Comparison of ENCODE assay signal across 22 cellular contexts in genomic region chr2:140943867-140944266, GRCh38.
DNase-seq lines count a peak whose midpoint lies in the region; ATAC-seq and TF ChIP-seq lines count a peak whose summit lies in the region.
"Had no signal": no experiment of that assay in that cellular context is flagged by ENCODE, and none has a peak within 500 bp of the region (broad histone marks: within the 10 kb centered on the region; RNA-seq: fewer than 3 reads in every experiment).

No MANE protein-coding gene starts in this region.

- H3K4me3 ChIP-seq in DND-41 (ENCODE audit: low read depth in 1 of 2, low read length in 2 of 2) (no peak overlapping the region), esophagus muscularis mucosa (no peak overlapping the region)
- H3K4me3 ChIP-seq: GM12878, GM23248, HAP-1, SJCRH30 had no signal

- peaks cover 15% of the 10 kb centered on the region for H3K4me1 Mint-ChIP-seq in WTC11
- no peaks in the 10 kb centered on the region for H3K4me1 Mint-ChIP-seq in type B pancreatic cell (ENCODE audit: unreplicated experiment)
- H3K4me1 Mint-ChIP-seq: CD4-positive, CD25-positive, alpha-beta regulatory T cell had no signal

- POLR2A ChIA-PET in WTC11 (lab: Charles Lee), result no interaction called here

- H3K36me3 Mint-ChIP-seq in WTC11 (no peaks in the 10 kb centered on the region), type B pancreatic cell (no peaks in the 10 kb centered on the region)
- H3K36me3 Mint-ChIP-seq: CD4-positive, CD25-positive, alpha-beta regulatory T cell had no signal

- DNase-seq in DND-41, result no peak
- DNase-seq in WTC11 (ENCODE audit: low spot score), result no peak
- no peak for DNase-seq in foreskin keratinocyte
- DNase-seq in type B pancreatic cell (ENCODE audit: extremely low spot score, unreplicated experiment), result no peak
- no peak for DNase-seq in NCI-H510A (lab: John Stamatoyannopoulos, UW)
- no peak for DNase-seq in esophagus muscularis mucosa (ENCODE audit: extremely low spot score)
- DNase-seq in GM19240 (ENCODE audit: insufficient read length, low spot score), result no peak
- DNase-seq: ACHN; CD4-positive, CD25-positive, alpha-beta regulatory T cell; DMS79 treated with DMSO at 0.1 percent for 48 hours; GM23248; KG1; NCI-H1092 treated with DMSO at 0.1 percent for 48 hours; NCI-H1436 treated with DMSO at 0.1 percent for 48 hours; NCI-H2029; NCI-H2227 treated with DMSO at 0.1 percent for 48 hours; NCI-H510A treated with DMSO at 0.1 percent for 48 hours; NCI-H748 treated with DMSO at 0.1 percent for 48 hours; SJCRH30 had no signal

- H2AFZ ChIP-seq in DND-41 (ENCODE audit: low read depth, low read length), result no peak overlapping the region
- H2AFZ ChIP-seq: GM23248 had no signal

- H3K9me3 Mint-ChIP-seq in WTC11 (peaks cover 9% of the 10 kb centered on the region), type B pancreatic cell (no peaks in the 10 kb centered on the region)

- H3K4me1 ChIP-seq in DND-41 (ENCODE audit: insufficient read depth, low read length) (no peaks in the 10 kb centered on the region), foreskin keratinocyte (no peaks in the 10 kb centered on the region), esophagus muscularis mucosa (no peaks in the 10 kb centered on the region)
- H3K4me1 ChIP-seq: SJCRH30 had no signal

- no peaks in the 10 kb centered on the region for H3K79me2 ChIP-seq in DND-41 (ENCODE audit: insufficient read depth, low read length)

- H3K4me2 ChIP-seq in DND-41 (ENCODE audit: insufficient read depth, low read length), result no peak overlapping the region

- intact Hi-C loops in esophagus muscularis mucosa (cut with DNase I), result no loop called here

- no peak overlapping the region for H3K9ac ChIP-seq in DND-41 (ENCODE audit: low read depth, low read length)
- H3K9ac ChIP-seq: GM23248 had no signal

- CTCF ChIA-PET in WTC11 (lab: Charles Lee), result no interaction called here

- TF ChIP-seq EP300 in esophagus muscularis mucosa (IDR thresholded peaks at IDR 0.05), result no peak

- no peak overlapping the region for H3K27ac ChIP-seq in DND-41 (ENCODE audit: low read length)
- no peak overlapping the region for H3K27ac ChIP-seq in foreskin keratinocyte
- H3K27ac ChIP-seq in esophagus muscularis mucosa (replicated peaks in 1 of 4), result no peak overlapping the region
- H3K27ac ChIP-seq: GM23248, HL-60, SJCRH30 had no signal

- TF ChIP-seq POLR2A in esophagus muscularis mucosa (IDR thresholded peaks at IDR 0.05; ENCODE audit: low read depth), result no peak

- no peak for ATAC-seq in DND-41 (ENCODE audit: insufficient read depth, low read depth)
- peak; percentile 58 for ATAC-seq in WTC11
- peak; percentile 46 for ATAC-seq in foreskin keratinocyte
- ATAC-seq: GM12878 had no signal

- TF ChIP-seq CTCF in DND-41 (IDR thresholded peaks at IDR 0.05; ENCODE audit: borderline replicate concordance, extremely low read depth, low read length, poor library complexity, severe bottlenecking) (peak; percentile 22), WTC11 (IDR thresholded peaks at IDR 0.05) (0 out of 2 replicates have a peak, but pooled peaks have one; percentile 16), foreskin keratinocyte (conservative IDR thresholded peaks at IDR 0.05) (peak; percentile 13), type B pancreatic cell (conservative IDR thresholded peaks at IDR 0.05) (peak; percentile 58), esophagus muscularis mucosa (IDR thresholded peaks at IDR 0.05) (no peak)

- H4K20me1 ChIP-seq in DND-41 (ENCODE audit: insufficient read depth, low read length), result no peaks in the 10 kb centered on the region

- no peak overlapping the region for H3K4me3 Mint-ChIP-seq in WTC11
- H3K4me3 Mint-ChIP-seq in type B pancreatic cell, result no peak overlapping the region
- H3K4me3 Mint-ChIP-seq: CD4-positive, CD25-positive, alpha-beta regulatory T cell had no signal

- H3K27me3 ChIP-seq in DND-41 (ENCODE audit: insufficient read depth, low read length, poor library complexity) (no peaks in the 10 kb centered on the region), foreskin keratinocyte (no peaks in the 10 kb centered on the region), esophagus muscularis mucosa (no peaks in the 10 kb centered on the region)
- H3K27me3 ChIP-seq: SJCRH30 had no signal

- no peaks in the 10 kb centered on the region for H3K9me3 ChIP-seq in DND-41 (ENCODE audit: insufficient read depth, low read length, severe bottlenecking)
- H3K9me3 ChIP-seq in esophagus muscularis mucosa, result no peaks in the 10 kb centered on the region
- H3K9me3 ChIP-seq: HAP-1, SJCRH30 had no signal

- H3K27me3 Mint-ChIP-seq in WTC11 (ENCODE audit: low read depth), result no peaks in the 10 kb centered on the region
- no peaks in the 10 kb centered on the region for H3K27me3 Mint-ChIP-seq in type B pancreatic cell
- H3K27me3 Mint-ChIP-seq: CD4-positive, CD25-positive, alpha-beta regulatory T cell had no signal

- no peak overlapping the region for H3K27ac Mint-ChIP-seq in WTC11
- no peak overlapping the region for H3K27ac Mint-ChIP-seq in type B pancreatic cell
- H3K27ac Mint-ChIP-seq: CD4-positive, CD25-positive, alpha-beta regulatory T cell had no signal

- no peaks in the 10 kb centered on the region for H3K36me3 ChIP-seq in DND-41 (ENCODE audit: insufficient read depth, low read length)
- H3K36me3 ChIP-seq in esophagus muscularis mucosa, result no peaks in the 10 kb centered on the region
- H3K36me3 ChIP-seq: HAP-1, SJCRH30 had no signal

TF ChIP-seq in WTC11, 78 proteins besides CTCF, POLR2A, EP300 and RAD21 (continues in another document):
- TF ChIP-seq ZNF512 (CRISPR knock-in tag; IDR thresholded peaks at IDR 0.05; ENCODE audit: borderline replicate concordance), result no peak
- TF ChIP-seq FOXK1 (CRISPR knock-in tag; IDR thresholded peaks at IDR 0.05), result no peak
- no peak for TF ChIP-seq ATF1 (CRISPR knock-in tag; IDR thresholded peaks at IDR 0.05)
- TF ChIP-seq NFYB (CRISPR knock-in tag; conservative IDR thresholded peaks at IDR 0.05; ENCODE audit: low read depth), result no peak
- TF ChIP-seq, protein P1, sequence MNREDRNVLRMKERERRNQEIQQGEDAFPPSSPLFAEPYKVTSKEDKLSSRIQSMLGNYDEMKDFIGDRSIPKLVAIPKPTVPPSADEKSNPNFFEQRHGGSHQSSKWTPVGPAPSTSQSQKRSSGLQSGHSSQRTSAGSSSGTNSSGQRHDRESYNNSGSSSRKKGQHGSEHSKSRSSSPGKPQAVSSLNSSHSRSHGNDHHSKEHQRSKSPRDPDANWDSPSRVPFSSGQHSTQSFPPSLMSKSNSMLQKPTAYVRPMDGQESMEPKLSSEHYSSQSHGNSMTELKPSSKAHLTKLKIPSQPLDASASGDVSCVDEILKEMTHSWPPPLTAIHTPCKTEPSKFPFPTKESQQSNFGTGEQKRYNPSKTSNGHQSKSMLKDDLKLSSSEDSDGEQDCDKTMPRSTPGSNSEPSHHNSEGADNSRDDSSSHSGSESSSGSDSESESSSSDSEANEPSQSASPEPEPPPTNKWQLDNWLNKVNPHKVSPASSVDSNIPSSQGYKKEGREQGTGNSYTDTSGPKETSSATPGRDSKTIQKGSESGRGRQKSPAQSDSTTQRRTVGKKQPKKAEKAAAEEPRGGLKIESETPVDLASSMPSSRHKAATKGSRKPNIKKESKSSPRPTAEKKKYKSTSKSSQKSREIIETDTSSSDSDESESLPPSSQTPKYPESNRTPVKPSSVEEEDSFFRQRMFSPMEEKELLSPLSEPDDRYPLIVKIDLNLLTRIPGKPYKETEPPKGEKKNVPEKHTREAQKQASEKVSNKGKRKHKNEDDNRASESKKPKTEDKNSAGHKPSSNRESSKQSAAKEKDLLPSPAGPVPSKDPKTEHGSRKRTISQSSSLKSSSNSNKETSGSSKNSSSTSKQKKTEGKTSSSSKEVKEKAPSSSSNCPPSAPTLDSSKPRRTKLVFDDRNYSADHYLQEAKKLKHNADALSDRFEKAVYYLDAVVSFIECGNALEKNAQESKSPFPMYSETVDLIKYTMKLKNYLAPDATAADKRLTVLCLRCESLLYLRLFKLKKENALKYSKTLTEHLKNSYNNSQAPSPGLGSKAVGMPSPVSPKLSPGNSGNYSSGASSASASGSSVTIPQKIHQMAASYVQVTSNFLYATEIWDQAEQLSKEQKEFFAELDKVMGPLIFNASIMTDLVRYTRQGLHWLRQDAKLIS (CRISPR knock-in tag; IDR thresholded peaks at IDR 0.05; ENCODE audit: borderline replicate concordance), result no peak
- TF ChIP-seq, protein P2, sequence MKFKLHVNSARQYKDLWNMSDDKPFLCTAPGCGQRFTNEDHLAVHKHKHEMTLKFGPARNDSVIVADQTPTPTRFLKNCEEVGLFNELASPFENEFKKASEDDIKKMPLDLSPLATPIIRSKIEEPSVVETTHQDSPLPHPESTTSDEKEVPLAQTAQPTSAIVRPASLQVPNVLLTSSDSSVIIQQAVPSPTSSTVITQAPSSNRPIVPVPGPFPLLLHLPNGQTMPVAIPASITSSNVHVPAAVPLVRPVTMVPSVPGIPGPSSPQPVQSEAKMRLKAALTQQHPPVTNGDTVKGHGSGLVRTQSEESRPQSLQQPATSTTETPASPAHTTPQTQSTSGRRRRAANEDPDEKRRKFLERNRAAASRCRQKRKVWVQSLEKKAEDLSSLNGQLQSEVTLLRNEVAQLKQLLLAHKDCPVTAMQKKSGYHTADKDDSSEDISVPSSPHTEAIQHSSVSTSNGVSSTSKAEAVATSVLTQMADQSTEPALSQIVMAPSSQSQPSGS (CRISPR knock-in tag; IDR thresholded peaks at IDR 0.05; ENCODE audit: borderline replicate concordance, low read depth), result no peak
- TF ChIP-seq CREB1 (CRISPR knock-in tag; IDR thresholded peaks at IDR 0.05), result no peak
- TF ChIP-seq NR2C2 (CRISPR knock-in tag; IDR thresholded peaks at IDR 0.05), result no peak
- TF ChIP-seq, protein P3, sequence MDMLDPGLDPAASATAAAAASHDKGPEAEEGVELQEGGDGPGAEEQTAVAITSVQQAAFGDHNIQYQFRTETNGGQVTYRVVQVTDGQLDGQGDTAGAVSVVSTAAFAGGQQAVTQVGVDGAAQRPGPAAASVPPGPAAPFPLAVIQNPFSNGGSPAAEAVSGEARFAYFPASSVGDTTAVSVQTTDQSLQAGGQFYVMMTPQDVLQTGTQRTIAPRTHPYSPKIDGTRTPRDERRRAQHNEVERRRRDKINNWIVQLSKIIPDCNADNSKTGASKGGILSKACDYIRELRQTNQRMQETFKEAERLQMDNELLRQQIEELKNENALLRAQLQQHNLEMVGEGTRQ (CRISPR knock-in tag; IDR thresholded peaks at IDR 0.05), result no peak
- TF ChIP-seq HMGA2 (CRISPR knock-in tag; IDR thresholded peaks at IDR 0.05), result no peak

Comparison
In these comparisons a context has a peak if more than half of its experiments do, and no peak if none do; other contexts are left out.
1. CTCF ChIP-seq: peak in DND-41 (single experiment), WTC11 (single experiment), foreskin keratinocyte (single experiment) and type B pancreatic cell (single experiment); none in esophagus muscularis mucosa (0 of 3).